Comparison of ENCODE assay signal across 18 cellular contexts in genomic region chr7:101386177-101386557, GRCh38. TPM values are rescaled to one million over a fixed set of nuclear protein-coding genes. Genes with fewer than 3 reads are reported as not detected.
"Had no signal": no experiment of that assay in that cellular context is flagged by ENCODE, and none has a peak within 500 bp of the region (broad histone marks: within the 10 kb centered on the region; RNA-seq: fewer than 3 reads in every experiment).

No MANE protein-coding gene starts in this region.

- H3K4me1 ChIP-seq: body of pancreas, tibial artery had no signal

- H3K36me3 Mint-ChIP-seq: activated CD4-positive, alpha-beta memory T cell treated with anti-CD3 and anti-CD28 coated beads for 36 hours; activated CD8-positive, alpha-beta memory T cell treated with anti-CD3 and anti-CD28 coated beads, Interleukin-2, amount 10 ng/mL, durations not matched to agents 7 days and 5 days; activated naive CD8-positive, alpha-beta T cell treated with anti-CD3 and anti-CD28 coated beads, Interleukin-2, amount 10 ng/mL, durations not matched to agents 7 days and 5 days; T-cell had no signal

- DNase-seq: activated CD4-positive, alpha-beta memory T cell treated with anti-CD3 and anti-CD28 coated beads for 36 hours; activated CD8-positive, alpha-beta memory T cell treated with anti-CD3 and anti-CD28 coated beads, Interleukin-2, amount 10 ng/mL, durations not matched to agents 7 days and 5 days; activated naive CD8-positive, alpha-beta T cell treated with anti-CD3 and anti-CD28 coated beads, Interleukin-2, amount 10 ng/mL, durations not matched to agents 7 days and 5 days; body of pancreas; effector memory CD8-positive, alpha-beta T cell; left cardiac atrium; naive thymus-derived CD8-positive, alpha-beta T cell; stimulated activated CD4-positive, alpha-beta T cell treated with anti-CD3 and anti-CD28 coated beads, Interleukin-2, amount 100 ng/mL, for 24 hours; stimulated activated naive CD4-positive, alpha-beta T cell treated with Interleukin-2 at 50 U/mL for 16 hours; T-helper 9 cell; tibial artery had no signal

- ATAC-seq: activated CD8-positive, alpha-beta memory T cell treated with anti-CD3 and anti-CD28 coated beads, Interleukin-2, amount 10 ng/mL, durations not matched to agents 7 days and 5 days; body of pancreas; effector memory CD8-positive, alpha-beta T cell; left cardiac atrium; T-cell had no signal

- H3K4me3 Mint-ChIP-seq: activated CD4-positive, alpha-beta memory T cell treated with anti-CD3 and anti-CD28 coated beads for 36 hours; activated CD8-positive, alpha-beta memory T cell treated with anti-CD3 and anti-CD28 coated beads, Interleukin-2, amount 10 ng/mL, durations not matched to agents 7 days and 5 days; effector memory CD8-positive, alpha-beta T cell had no signal

- H3K4me3 ChIP-seq: body of pancreas, tibial artery had no signal

- H3K27me3 ChIP-seq: body of pancreas had no signal

- H3K9me3 Mint-ChIP-seq: activated naive CD8-positive, alpha-beta T cell treated with anti-CD3 and anti-CD28 coated beads, Interleukin-2, amount 10 ng/mL, durations not matched to agents 7 days and 5 days; effector memory CD8-positive, alpha-beta T cell had no signal

- H3K27me3 Mint-ChIP-seq: activated CD4-positive, alpha-beta memory T cell treated with anti-CD3 and anti-CD28 coated beads for 36 hours; naive thymus-derived CD8-positive, alpha-beta T cell had no signal

- H3K27ac Mint-ChIP-seq: activated CD4-positive, alpha-beta memory T cell treated with anti-CD3 and anti-CD28 coated beads for 36 hours; activated CD8-positive, alpha-beta memory T cell treated with anti-CD3 and anti-CD28 coated beads, Interleukin-2, amount 10 ng/mL, durations not matched to agents 7 days and 5 days; activated naive CD8-positive, alpha-beta T cell treated with anti-CD3 and anti-CD28 coated beads, Interleukin-2, amount 10 ng/mL, durations not matched to agents 7 days and 5 days; effector memory CD8-positive, alpha-beta T cell had no signal

- H3K27ac ChIP-seq: body of pancreas, tibial artery, VCaP had no signal

- H3K36me3 ChIP-seq: tibial artery had no signal

- H3K9me3 ChIP-seq: body of pancreas had no signal

RNA-seq across cellular contexts. Expression of gene COL26A1, which starts 23.5 kb away (rescaled TPM):
- total RNA-seq: activated CD4-positive, alpha-beta memory T cell treated with anti-CD3 and anti-CD28 coated beads for 36 hours; activated CD8-positive, alpha-beta memory T cell treated with anti-CD3 and anti-CD28 coated beads, Interleukin-2, amount 10 ng/mL, durations not matched to agents 7 days and 5 days; activated naive CD8-positive, alpha-beta T cell treated with anti-CD3 and anti-CD28 coated beads, Interleukin-2, amount 10 ng/mL, durations not matched to agents 7 days and 5 days; cardiac septum; dermis microvascular lymphatic vessel endothelial cell; fibroblast of villous mesenchyme; left cardiac atrium; naive thymus-derived CD8-positive, alpha-beta T cell; posterior vena cava; subcutaneous adipose tissue had no signal
